Comparison of ENCODE assay signal across 1 cellular context in the genomic region with DNA sequence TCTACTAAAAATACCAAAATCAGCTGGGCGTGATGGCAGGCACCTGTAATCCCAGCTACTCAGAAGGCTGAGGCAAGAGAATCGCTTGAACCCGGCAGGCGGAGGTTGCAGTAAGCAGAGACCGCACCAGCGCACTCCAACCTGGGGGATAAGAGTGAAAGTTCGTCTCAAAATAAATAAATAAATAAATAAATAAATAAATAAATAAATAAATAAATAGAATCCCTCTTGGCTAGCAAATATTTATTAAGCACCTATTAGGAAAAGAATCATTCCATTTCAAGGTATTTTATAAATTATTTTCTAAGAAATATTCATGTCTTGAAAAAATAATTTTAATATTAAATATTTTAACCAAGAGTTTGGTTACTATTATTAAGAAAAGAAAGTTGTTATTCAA.
A peak's percentile ranks its signal among the peaks of the same experiment; 100 is the strongest.
TF ChIP-seq lines count a peak whose summit lies in the region.

No MANE protein-coding gene starts in this region.

TF ChIP-seq in HEK293, 187 proteins besides CTCF, POLR2A, EP300 and RAD21 (continued from another document):
- TF ChIP-seq, protein P1, sequence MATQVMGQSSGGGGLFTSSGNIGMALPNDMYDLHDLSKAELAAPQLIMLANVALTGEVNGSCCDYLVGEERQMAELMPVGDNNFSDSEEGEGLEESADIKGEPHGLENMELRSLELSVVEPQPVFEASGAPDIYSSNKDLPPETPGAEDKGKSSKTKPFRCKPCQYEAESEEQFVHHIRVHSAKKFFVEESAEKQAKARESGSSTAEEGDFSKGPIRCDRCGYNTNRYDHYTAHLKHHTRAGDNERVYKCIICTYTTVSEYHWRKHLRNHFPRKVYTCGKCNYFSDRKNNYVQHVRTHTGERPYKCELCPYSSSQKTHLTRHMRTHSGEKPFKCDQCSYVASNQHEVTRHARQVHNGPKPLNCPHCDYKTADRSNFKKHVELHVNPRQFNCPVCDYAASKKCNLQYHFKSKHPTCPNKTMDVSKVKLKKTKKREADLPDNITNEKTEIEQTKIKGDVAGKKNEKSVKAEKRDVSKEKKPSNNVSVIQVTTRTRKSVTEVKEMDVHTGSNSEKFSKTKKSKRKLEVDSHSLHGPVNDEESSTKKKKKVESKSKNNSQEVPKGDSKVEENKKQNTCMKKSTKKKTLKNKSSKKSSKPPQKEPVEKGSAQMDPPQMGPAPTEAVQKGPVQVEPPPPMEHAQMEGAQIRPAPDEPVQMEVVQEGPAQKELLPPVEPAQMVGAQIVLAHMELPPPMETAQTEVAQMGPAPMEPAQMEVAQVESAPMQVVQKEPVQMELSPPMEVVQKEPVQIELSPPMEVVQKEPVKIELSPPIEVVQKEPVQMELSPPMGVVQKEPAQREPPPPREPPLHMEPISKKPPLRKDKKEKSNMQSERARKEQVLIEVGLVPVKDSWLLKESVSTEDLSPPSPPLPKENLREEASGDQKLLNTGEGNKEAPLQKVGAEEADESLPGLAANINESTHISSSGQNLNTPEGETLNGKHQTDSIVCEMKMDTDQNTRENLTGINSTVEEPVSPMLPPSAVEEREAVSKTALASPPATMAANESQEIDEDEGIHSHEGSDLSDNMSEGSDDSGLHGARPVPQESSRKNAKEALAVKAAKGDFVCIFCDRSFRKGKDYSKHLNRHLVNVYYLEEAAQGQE (tag by site-specific recombination; IDR thresholded peaks at IDR 0.05) = peak; percentile 28; the same call in 1 of the 2 replicates
- peak; percentile 41 for TF ChIP-seq ZNF510 (tag by site-specific recombination; IDR thresholded peaks at IDR 0.05; ENCODE audit: insufficient replicate concordance)
- peak; percentile 59; the same call in 1 of the 2 replicates for TF ChIP-seq ZNF202 (tag by site-specific recombination; IDR thresholded peaks at IDR 0.05; ENCODE audit: borderline replicate concordance)
- 0 out of 2 replicates have a peak, but pooled peaks have one; percentile 30 for TF ChIP-seq ZNF623 (tag by site-specific recombination; IDR thresholded peaks at IDR 0.05)
